In genomic region chr9:13621871-13622564, GRCh38 we compare ENCODE assay signal across 23 cellular contexts.
A peak's percentile ranks its signal among the peaks of the same experiment; 100 is the strongest.
DNase-seq lines count a peak whose midpoint lies in the region; ATAC-seq and TF ChIP-seq lines count a peak whose summit lies in the region.
"Had no signal": no experiment of that assay in that cellular context is flagged by ENCODE, and none has a peak within 500 bp of the region (broad histone marks: within the 10 kb centered on the region; RNA-seq: fewer than 3 reads in every experiment).

No MANE protein-coding gene starts in this region.

- H3K9me3 ChIP-seq in right atrium auricular region (no peaks in the 10 kb centered on the region), gastrocnemius medialis (no peaks in the 10 kb centered on the region)
- H3K9me3 ChIP-seq: BLaER1, Caco-2, SJCRH30 had no signal

- in situ Hi-C loops in gastrocnemius medialis (cut with MboI; ENCODE audit: low sequenced_read_pairs in 4 of 4) = no loop called here

- TF ChIP-seq POLR2A in gastrocnemius medialis (IDR thresholded peaks at IDR 0.05) = no peak
- TF ChIP-seq POLR2A in GM18505 (IDR thresholded peaks at IDR 0.05; ENCODE audit: borderline replicate concordance, extremely low read depth, insufficient read depth, insufficient read length) = no peak

- H3K4me3 ChIP-seq in right atrium auricular region (no peak overlapping the region), gastrocnemius medialis (no peak overlapping the region)
- H3K4me3 ChIP-seq: BLaER1, GM23338, SJCRH30 had no signal

- H3K27me3 ChIP-seq in right atrium auricular region (no peaks in the 10 kb centered on the region), gastrocnemius medialis (no peaks in the 10 kb centered on the region)
- H3K27me3 ChIP-seq: BLaER1, SJCRH30 had no signal

- H3K27ac ChIP-seq in right atrium auricular region (peak overlapping the region in 1 of 2 donors; percentile 19), VCaP (peak overlapping the region; percentile 14; the same call in 1 of the 2 replicates), gastrocnemius medialis (peak overlapping the region in 1 of 4 donors; percentile 6)
- H3K27ac ChIP-seq: 22Rv1, BLaER1, SJCRH30 had no signal

- H3K36me3 ChIP-seq in right atrium auricular region = no peaks in the 10 kb centered on the region
- H3K36me3 ChIP-seq in gastrocnemius medialis = no peaks in the 10 kb centered on the region
- H3K36me3 ChIP-seq: BLaER1, SJCRH30 had no signal

- DNase-seq in DMS53 (lab: John Stamatoyannopoulos, UW) = peak; percentile 0
- no peak for DNase-seq in DMS53 treated with DMSO at 0.1 percent for 48 hours (lab: John Stamatoyannopoulos, UW; ENCODE audit: unreplicated experiment)
- no peak for DNase-seq in Right ventricle myocardium inferior (ENCODE audit: missing footprints)
- DNase-seq in right atrium auricular region (ENCODE audit: low spot score) = no peak
- no peak for DNase-seq in gastrocnemius medialis
- DNase-seq in activated T-cell treated with anti-CD3 and anti-CD28 coated beads for 4 hours = no peak
- DNase-seq: ACHN; Caco-2; CD4-positive, alpha-beta T cell; HCEC 1CT; KG1; NCI-H1105; NCI-H146; NCI-H345; NCI-H526; SJCRH30; T-helper 1 cell had no signal

- TF ChIP-seq CTCF in right atrium auricular region (IDR thresholded peaks at IDR 0.05) (no peak), VCaP (conservative IDR thresholded peaks at IDR 0.05) (no peak), gastrocnemius medialis (IDR thresholded peaks at IDR 0.05 in 4 of 5, conservative IDR thresholded peaks at IDR 0.05 in 1 of 5) (no peak)

- intact Hi-C loops in Right ventricle myocardium inferior (cut with DNase I) = no loop called here
- intact Hi-C loops in gastrocnemius medialis (cut with DNase I; ENCODE audit: low total_unique reads) = no loop called here

- peak; percentile 84 for ATAC-seq in Right ventricle myocardium inferior
- peak; percentile 52 to 65 for ATAC-seq in gastrocnemius medialis
- no peak for ATAC-seq in GM18505 (IDR thresholded peaks at IDR 0.05; ENCODE audit: unreplicated experiment)
- ATAC-seq: GM23338, Panc1 had no signal

- H3K4me1 ChIP-seq in right atrium auricular region (peaks cover 0 to 11% of the 10 kb centered on the region in 2 donors), gastrocnemius medialis (peaks cover 19 to 26% of the 10 kb centered on the region in 2 donors)
- H3K4me1 ChIP-seq: Caco-2, SJCRH30 had no signal
